Comparison of ENCODE assay signal across 8 cellular contexts in the genomic region with DNA sequence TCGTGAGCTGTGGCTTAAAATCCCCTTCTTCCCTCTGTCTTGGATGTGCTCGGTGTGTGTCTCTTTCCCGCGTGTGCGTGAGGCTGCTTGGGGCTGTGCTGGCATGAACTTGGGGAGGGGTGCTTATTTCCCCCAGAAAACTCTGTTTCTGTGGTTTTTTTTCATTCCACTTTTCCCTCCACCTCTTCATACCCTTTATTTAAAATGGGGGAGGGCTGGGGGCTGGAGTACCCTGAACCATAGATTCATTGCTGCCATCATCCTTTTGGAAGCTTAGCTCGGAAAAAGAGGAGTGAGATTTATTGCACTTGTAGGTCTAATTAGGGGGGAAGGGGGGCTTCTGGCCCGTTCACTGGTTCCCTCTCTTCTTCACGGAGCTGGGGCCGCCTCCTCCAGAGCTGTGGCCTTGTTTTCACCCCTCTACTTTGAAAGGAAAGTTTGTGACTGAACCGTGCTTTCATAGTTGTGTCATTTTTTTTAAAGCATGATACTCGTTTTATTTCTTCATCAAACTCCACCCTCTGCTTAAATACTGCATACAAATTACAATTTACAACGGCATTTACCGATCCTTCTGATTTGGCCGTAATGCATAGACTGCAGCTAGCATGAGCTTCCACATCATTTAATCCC. TPM values are rescaled to one million over a fixed set of nuclear protein-coding genes. Genes with fewer than 3 reads are reported as not detected.
DNase-seq lines count a peak whose midpoint lies in the region; ATAC-seq lines count a peak whose summit lies in the region.

No MANE protein-coding gene starts in this region.

- no peak for ATAC-seq in stimulated activated effector memory CD8-positive, alpha-beta T cell treated with anti-CD3 and anti-CD28 coated beads, Interleukin-12 subunit alpha, Interleukin-12 subunit beta, amount 100 ng/mL, for 72 hours

- CTCF ChIA-PET in activated CD4-positive, alpha-beta memory T cell treated with anti-CD3 and anti-CD28 coated beads for 36 hours (lab: Charles Lee), result interaction anchor here (1.6 to 2.5 kb wide), 3 partner anchors 10 to 215 kb away, joined by 3 to 9 read pairs (median 6); no protein-coding TSS in a partner anchor

- peak overlapping the region; percentile 42 for H3K4me3 ChIP-seq in iPS-18a (ENCODE audit: low read length)

- no peak overlapping the region for H3K27ac ChIP-seq in iPS-18a (ENCODE audit: low read length)

- peaks cover 90% of the 10 kb centered on the region for H3K27me3 ChIP-seq in iPS-18a (ENCODE audit: control insufficient read depth, insufficient read depth, low read length)

- POLR2A ChIA-PET in activated CD4-positive, alpha-beta memory T cell treated with anti-CD3 and anti-CD28 coated beads for 36 hours (lab: Charles Lee), result no interaction called here

- no peak overlapping the region for H3K27ac Mint-ChIP-seq in activated CD4-positive, alpha-beta memory T cell treated with anti-CD3 and anti-CD28 coated beads for 36 hours
- no peak overlapping the region for H3K27ac Mint-ChIP-seq in stimulated activated effector memory CD8-positive, alpha-beta T cell treated with anti-CD3 and anti-CD28 coated beads, Interleukin-12 subunit alpha, Interleukin-12 subunit beta, amount 100 ng/mL, for 72 hours

- peaks cover 13% of the 10 kb centered on the region for H3K36me3 Mint-ChIP-seq in activated CD4-positive, alpha-beta memory T cell treated with anti-CD3 and anti-CD28 coated beads for 36 hours
- H3K36me3 Mint-ChIP-seq in stimulated activated effector memory CD8-positive, alpha-beta T cell treated with anti-CD3 and anti-CD28 coated beads, Interleukin-12 subunit alpha, Interleukin-12 subunit beta, amount 100 ng/mL, for 72 hours, result peaks cover 7% of the 10 kb centered on the region

- no peaks in the 10 kb centered on the region for H3K9me3 Mint-ChIP-seq in activated CD4-positive, alpha-beta memory T cell treated with anti-CD3 and anti-CD28 coated beads for 36 hours
- no peaks in the 10 kb centered on the region for H3K9me3 Mint-ChIP-seq in stimulated activated effector memory CD8-positive, alpha-beta T cell treated with anti-CD3 and anti-CD28 coated beads, Interleukin-12 subunit alpha, Interleukin-12 subunit beta, amount 100 ng/mL, for 72 hours

- peaks cover 27% of the 10 kb centered on the region for H3K4me1 Mint-ChIP-seq in activated CD4-positive, alpha-beta memory T cell treated with anti-CD3 and anti-CD28 coated beads for 36 hours (ENCODE audit: low read depth)
- H3K4me1 Mint-ChIP-seq in stimulated activated effector memory CD8-positive, alpha-beta T cell treated with anti-CD3 and anti-CD28 coated beads, Interleukin-12 subunit alpha, Interleukin-12 subunit beta, amount 100 ng/mL, for 72 hours, result peaks cover 27% of the 10 kb centered on the region

- intact Hi-C loops in activated CD4-positive, alpha-beta memory T cell treated with anti-CD3 and anti-CD28 coated beads for 36 hours (cut with micrococcal nuclease), result loop anchor here (1.0 to 10.0 kb wide), 5 partner anchors 9 to 1269 kb away; no protein-coding TSS in a partner anchor

- H3K9ac ChIP-seq in iPS-18a (ENCODE audit: low read length), result peak overlapping the region; percentile 4

- peak; percentile 73 for DNase-seq in NCI-H146 (lab: John Stamatoyannopoulos, UW)
- DNase-seq in NCI-H146 treated with DMSO at 0.1 percent for 48 hours (lab: John Stamatoyannopoulos, UW; ENCODE audit: unreplicated experiment), result no peak
- DNase-seq in activated CD4-positive, alpha-beta memory T cell treated with anti-CD3 and anti-CD28 coated beads for 36 hours, result no peak
- no peak for DNase-seq in stimulated activated effector memory CD8-positive, alpha-beta T cell treated with anti-CD3 and anti-CD28 coated beads, Interleukin-12 subunit alpha, Interleukin-12 subunit beta, amount 100 ng/mL, for 72 hours (ENCODE audit: low spot score in 2 of 2)
- no peak for DNase-seq in NCI-H2107 treated with DMSO at 0.1 percent for 48 hours (lab: John Stamatoyannopoulos, UW; ENCODE audit: unreplicated experiment)
- DNase-seq in NCI-H2029 (lab: John Stamatoyannopoulos, UW), result no peak
- no peak for DNase-seq in dermis blood vessel endothelial cell

- H3K4me3 Mint-ChIP-seq in activated CD4-positive, alpha-beta memory T cell treated with anti-CD3 and anti-CD28 coated beads for 36 hours, result peak overlapping the region; percentile 57
- H3K4me3 Mint-ChIP-seq in stimulated activated effector memory CD8-positive, alpha-beta T cell treated with anti-CD3 and anti-CD28 coated beads, Interleukin-12 subunit alpha, Interleukin-12 subunit beta, amount 100 ng/mL, for 72 hours, result peak overlapping the region; percentile 64

- peaks cover 3% of the 10 kb centered on the region for H3K4me1 ChIP-seq in iPS-18a (ENCODE audit: control insufficient read depth, low read depth, low read length)

- peaks cover 47% of the 10 kb centered on the region for H3K27me3 Mint-ChIP-seq in activated CD4-positive, alpha-beta memory T cell treated with anti-CD3 and anti-CD28 coated beads for 36 hours

- H3K9me3 ChIP-seq in iPS-18a (ENCODE audit: control insufficient read depth, low read depth, low read length), result no peaks in the 10 kb centered on the region

- H3K36me3 ChIP-seq in iPS-18a (ENCODE audit: control insufficient read depth, low read depth, low read length), result no peaks in the 10 kb centered on the region

RNA-seq across cellular contexts. Expression of gene NR2F1, which starts 2.8 kb away (rescaled TPM):
- not detected for total RNA-seq in activated CD4-positive, alpha-beta memory T cell treated with anti-CD3 and anti-CD28 coated beads for 36 hours
- total RNA-seq in dermis blood vessel endothelial cell, result 34.7 and 98.7 TPM in 2 replicates

RNA-seq across cellular contexts. Expression of gene NR2F1-AS1, which starts 4.8 kb away (rescaled TPM):
- total RNA-seq in activated CD4-positive, alpha-beta memory T cell treated with anti-CD3 and anti-CD28 coated beads for 36 hours, result not detected
- total RNA-seq in dermis blood vessel endothelial cell, result 11.2 and 18.4 TPM in 2 replicates

Comparison
In these comparisons a context has a peak if more than half of its experiments do, and no peak if none do; other contexts are left out.
1. RNA of gene NR2F1, which starts 2.8 kb away (total RNA-seq): 34.7 to 98.7 TPM in dermis blood vessel endothelial cell; not detected in activated CD4-positive, alpha-beta memory T cell treated with anti-CD3 and anti-CD28 coated beads for 36 hours; every median in the first group is over 10 times any median in the second.
2. RNA of gene NR2F1-AS1, which starts 4.8 kb away (total RNA-seq): 11.2 to 18.4 TPM in dermis blood vessel endothelial cell; not detected in activated CD4-positive, alpha-beta memory T cell treated with anti-CD3 and anti-CD28 coated beads for 36 hours; every median in the first group is over 10 times any median in the second.